In genomic region chr12:49975370-49975761, GRCh38 we compare ENCODE assay signal across 1 cellular context.
TF ChIP-seq lines count a peak whose summit lies in the region.

No MANE protein-coding gene starts in this region.

TF ChIP-seq in IMR-90, 13 proteins besides CTCF, POLR2A, EP300 and RAD21:
- TF ChIP-seq MAZ (IDR thresholded peaks at IDR 0.05; ENCODE audit: borderline replicate concordance, low read depth, low read length): no peak
- no peak for TF ChIP-seq ELK1 (IDR thresholded peaks at IDR 0.05; ENCODE audit: borderline replicate concordance, low read depth, low read length)
- no peak for TF ChIP-seq SMC3 (IDR thresholded peaks at IDR 0.05; ENCODE audit: low read depth, low read length)
- no peak for TF ChIP-seq USF2 (IDR thresholded peaks at IDR 0.05; ENCODE audit: low read depth, low read length)
- TF ChIP-seq BHLHE40 (IDR thresholded peaks at IDR 0.05; ENCODE audit: low read depth, low read length): no peak
- TF ChIP-seq RFX5 (IDR thresholded peaks at IDR 0.05; ENCODE audit: low read depth, low read length): no peak
- TF ChIP-seq MXI1 (IDR thresholded peaks at IDR 0.05; ENCODE audit: borderline replicate concordance, low read depth, low read length): no peak
- TF ChIP-seq MAFK (IDR thresholded peaks at IDR 0.05; ENCODE audit: low read depth, low read length): no peak
- TF ChIP-seq RCOR1 (IDR thresholded peaks at IDR 0.05; ENCODE audit: insufficient replicate concordance, low read length): no peak
- no peak for TF ChIP-seq FOS (IDR thresholded peaks at IDR 0.05; ENCODE audit: low read depth, low read length)
- TF ChIP-seq CEBPB (IDR thresholded peaks at IDR 0.05; ENCODE audit: low read depth, low read length): no peak
- no peak for TF ChIP-seq CHD1 (IDR thresholded peaks at IDR 0.05; ENCODE audit: low read depth, low read length)
- TF ChIP-seq NFE2L2 (IDR thresholded peaks at IDR 0.05; ENCODE audit: low read depth, low read length): no peak
TF ChIP-seq in IMR-90: peak in this region for 0.
